Comparison of ENCODE assay signal across 12 cellular contexts in genomic region chr9:134474058-134474370, GRCh38.
DNase-seq lines count a peak whose midpoint lies in the region; ATAC-seq and TF ChIP-seq lines count a peak whose summit lies in the region.
"Had no signal": no experiment of that assay in that cellular context is flagged by ENCODE, and none has a peak within 500 bp of the region (broad histone marks: within the 10 kb centered on the region; RNA-seq: fewer than 3 reads in every experiment).

No MANE protein-coding gene starts in this region.

- POLR2A ChIA-PET in naive thymus-derived CD8-positive, alpha-beta T cell (lab: Charles Lee), result interaction anchor here (0.6 to 6.9 kb wide), 2 partner anchors 11 to 17 kb away, joined by 3 to 71 read pairs; no protein-coding TSS in a partner anchor

- no peaks in the 10 kb centered on the region for H3K9me3 Mint-ChIP-seq in naive thymus-derived CD8-positive, alpha-beta T cell
- H3K9me3 Mint-ChIP-seq: CD8-positive, alpha-beta T cell had no signal

- H3K9me3 ChIP-seq in BLaER1 treated with 17β-estradiol and CSF1 and Interleukin-3, amounts not matched to agents 10 nM and 100 nM (replicated peaks in 1 of 11), result peaks cover 0 to 46% (median 14%) of the 10 kb centered on the region in 11 experiments; a peak in 12 of 22 replicates
- H3K9me3 ChIP-seq in left ventricle myocardium inferior (replicated peaks), result no peaks in the 10 kb centered on the region
- no peaks in the 10 kb centered on the region for H3K9me3 ChIP-seq in sigmoid colon

- no peak for TF ChIP-seq POLR2A in sigmoid colon (IDR thresholded peaks at IDR 0.05)

- H3K4me3 ChIP-seq in BLaER1 treated with 17β-estradiol and CSF1 and Interleukin-3, amounts not matched to agents 10 nM and 100 nM, result 0 out of 20 replicates have a peak overlapping the region, but pooled peaks of 1 of the 10 experiments have one; percentile 2
- H3K4me3 ChIP-seq in astrocyte of the spinal cord (ENCODE audit: low read depth, low read length), result no peak overlapping the region
- peak overlapping the region; percentile 19 for H3K4me3 ChIP-seq in left ventricle myocardium inferior
- no peak overlapping the region for H3K4me3 ChIP-seq in sigmoid colon

- intact Hi-C loops in left ventricle myocardium inferior (cut with micrococcal nuclease) (no loop called here), sigmoid colon (cut with DNase I) (loop anchor here (5.0 kb wide), 1 partner anchor 188 kb away; no protein-coding TSS in a partner anchor)

- TF ChIP-seq EP300 in sigmoid colon (IDR thresholded peaks at IDR 0.05), result no peak

- no peaks in the 10 kb centered on the region for H3K36me3 ChIP-seq in BLaER1 treated with 17β-estradiol and CSF1 and Interleukin-3, amounts not matched to agents 10 nM and 100 nM
- H3K36me3 ChIP-seq in left ventricle myocardium inferior, result no peaks in the 10 kb centered on the region
- no peaks in the 10 kb centered on the region for H3K36me3 ChIP-seq in sigmoid colon

- H3K36me3 Mint-ChIP-seq in naive thymus-derived CD8-positive, alpha-beta T cell, result no peaks in the 10 kb centered on the region
- H3K36me3 Mint-ChIP-seq: CD8-positive, alpha-beta T cell had no signal

- H3K27ac Mint-ChIP-seq in naive thymus-derived CD8-positive, alpha-beta T cell, result peak overlapping the region in 5 of 10 donors; percentile 7 to 99 (median 60)

- peaks cover 4 to 20% (median 8%) of the 10 kb centered on the region in 4 donors for H3K4me1 Mint-ChIP-seq in naive thymus-derived CD8-positive, alpha-beta T cell

- no peak overlapping the region for H3K4me3 Mint-ChIP-seq in naive thymus-derived CD8-positive, alpha-beta T cell
- H3K4me3 Mint-ChIP-seq: CD8-positive, alpha-beta T cell had no signal

- no peaks in the 10 kb centered on the region for H3K27me3 ChIP-seq in BLaER1 treated with 17β-estradiol and CSF1 and Interleukin-3, amounts not matched to agents 10 nM and 100 nM
- no peaks in the 10 kb centered on the region for H3K27me3 ChIP-seq in left ventricle myocardium inferior (ENCODE audit: low read depth)
- no peaks in the 10 kb centered on the region for H3K27me3 ChIP-seq in sigmoid colon

- H3K27me3 Mint-ChIP-seq in naive thymus-derived CD8-positive, alpha-beta T cell, result no peaks in the 10 kb centered on the region

- TF ChIP-seq CTCF in astrocyte of the spinal cord (IDR thresholded peaks at IDR 0.05; ENCODE audit: low read depth, low read length) (no peak), left ventricle myocardium inferior (IDR thresholded peaks at IDR 0.05; ENCODE audit: borderline replicate concordance) (no peak), sigmoid colon (IDR thresholded peaks at IDR 0.05) (no peak)

- peak overlapping the region in 8 of 11 experiments; percentile 67 to 97 (median 90); a peak in 15 of 22 replicates for H3K27ac ChIP-seq in BLaER1 treated with 17β-estradiol and CSF1 and Interleukin-3, amounts not matched to agents 10 nM and 100 nM
- H3K27ac ChIP-seq in left ventricle myocardium inferior (replicated peaks) (peak overlapping the region; percentile 82), sigmoid colon (peak overlapping the region; percentile 64 to 70 (median 68))

- 63 to 66% methylated on average over 7 of the region's 7 CpGs for WGBS in sigmoid colon, 2 donors

- H3K4me2 ChIP-seq in BLaER1 treated with 17β-estradiol and CSF1 and Interleukin-3, amounts not matched to agents 10 nM and 100 nM, result peak overlapping the region; percentile 42 to 94 (median 77)

- ATAC-seq in GM21381 (IDR thresholded peaks at IDR 0.05; ENCODE audit: unreplicated experiment), result no peak
- ATAC-seq in naive thymus-derived CD8-positive, alpha-beta T cell, result no peak
- ATAC-seq: CD8-positive, alpha-beta T cell had no signal

- peaks cover 30 to 84% (median 64%) of the 10 kb centered on the region in 10 experiments for H3K4me1 ChIP-seq in BLaER1 treated with 17β-estradiol and CSF1 and Interleukin-3, amounts not matched to agents 10 nM and 100 nM
- H3K4me1 ChIP-seq in left ventricle myocardium inferior (peaks cover 47% of the 10 kb centered on the region), sigmoid colon (peaks cover 0 to 57% (median 39%) of the 10 kb centered on the region in 4 donors)

- in situ Hi-C loops in astrocyte of the spinal cord (cut with HindIII; ENCODE audit: low sequenced_read_pairs), result no loop called here

- peak; percentile 54 for DNase-seq in astrocyte of the spinal cord (ENCODE audit: low read depth, low spot score)
- DNase-seq in left ventricle myocardium inferior, result peak; percentile 60
- no peak for DNase-seq in sigmoid colon
- DNase-seq in NCI-H2107 (lab: John Stamatoyannopoulos, UW), result no peak
- DNase-seq in effector CD8-positive, alpha-beta T cell (lab: John Stamatoyannopoulos, UW), result no peak
- no peak for DNase-seq in naive thymus-derived CD8-positive, alpha-beta T cell
- DNase-seq: activated CD4-positive, alpha-beta T cell treated with anti-CD3 and anti-CD28 coated beads, Interleukin-2, amount 50 U/mL, for 1 hour; CD8-positive, alpha-beta T cell; dermis blood vessel endothelial cell; NCI-H1436 treated with DMSO at 0.1 percent for 48 hours had no signal

- no peaks in the 10 kb centered on the region for H4K20me1 ChIP-seq in BLaER1 treated with 17β-estradiol and CSF1 and Interleukin-3, amounts not matched to agents 10 nM and 100 nM

- H3K9ac ChIP-seq in BLaER1 treated with 17β-estradiol and CSF1 and Interleukin-3, amounts not matched to agents 10 nM and 100 nM, result peak overlapping the region in 9 of 11 experiments; percentile 2 to 90 (median 70); a peak in 14 of 22 replicates

Comparison
In these comparisons a context has a peak if more than half of its experiments do, and no peak if none do; other contexts are left out.
1. DNase-seq: peak in astrocyte of the spinal cord (single experiment) and left ventricle myocardium inferior (single experiment); none in sigmoid colon (single experiment), NCI-H2107 (single experiment), effector CD8-positive, alpha-beta T cell (single experiment) and naive thymus-derived CD8-positive, alpha-beta T cell (0 of 10).
2. Peak in every context shown above with its lines, with median percentiles within 50 percentile points of each other: H3K27ac ChIP-seq.